17 cellular contexts compared by ENCODE assay signal in the genomic region with DNA sequence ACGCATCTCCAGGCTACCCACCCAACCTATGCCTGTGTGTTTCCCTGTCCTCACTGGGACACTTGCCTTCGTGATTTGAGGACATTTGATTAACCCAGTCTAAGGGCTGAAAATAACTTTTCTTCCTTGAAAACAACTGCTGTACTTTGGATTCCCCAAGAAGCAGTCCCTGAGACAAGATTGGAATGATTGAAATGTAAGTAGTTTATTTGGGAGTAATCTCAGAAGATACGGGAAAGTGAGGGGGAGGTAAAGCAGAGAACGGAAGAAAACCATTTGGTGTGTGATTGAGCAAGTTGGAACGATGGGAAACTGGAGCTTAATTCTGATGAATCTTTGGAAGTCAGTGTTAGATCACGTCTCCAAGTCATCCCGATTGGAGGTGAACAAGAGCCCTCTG.
DNase-seq lines count a peak whose midpoint lies in the region; ATAC-seq and TF ChIP-seq lines count a peak whose summit lies in the region.
"Had no signal": no experiment of that assay in that cellular context is flagged by ENCODE, and none has a peak within 500 bp of the region (broad histone marks: within the 10 kb centered on the region; RNA-seq: fewer than 3 reads in every experiment).

No MANE protein-coding gene starts in this region.

- peak overlapping the region; percentile 58 for H3K4me3 Mint-ChIP-seq in CD4-positive, alpha-beta T cell
- H3K4me3 Mint-ChIP-seq in IgD-negative memory B cell: peak overlapping the region in 2 of 4 donors; percentile 25 to 63
- H3K4me3 Mint-ChIP-seq in activated T-helper 2 cell treated with anti-CD3 and anti-CD28 coated beads, Interferon-gamma antibody, Interleukin-2, Interleukin-4, amounts not matched to agents 10 μg/mL and 5 μg/mL and 100 μg/mL, durations not matched to agents 14 hours and 24 hours and 36 hours (ENCODE audit: low read depth): no peak overlapping the region
- peak overlapping the region; percentile 10 to 68 (median 56) for H3K4me3 Mint-ChIP-seq in naive thymus-derived CD8-positive, alpha-beta T cell

- H3K27ac Mint-ChIP-seq in CD4-positive, alpha-beta T cell: peak overlapping the region; percentile 89
- H3K27ac Mint-ChIP-seq in IgD-negative memory B cell: peak overlapping the region; percentile 86 to 94 (median 89)
- peak overlapping the region; percentile 76 for H3K27ac Mint-ChIP-seq in activated T-helper 2 cell treated with anti-CD3 and anti-CD28 coated beads, Interferon-gamma antibody, Interleukin-2, Interleukin-4, amounts not matched to agents 10 μg/mL and 5 μg/mL and 100 μg/mL, durations not matched to agents 14 hours and 24 hours and 36 hours
- H3K27ac Mint-ChIP-seq in naive thymus-derived CD8-positive, alpha-beta T cell: peak overlapping the region; percentile 63 to 97 (median 92)

- TF ChIP-seq POLR2A in prostate gland (IDR thresholded peaks at IDR 0.05) (no peak), adrenal gland (IDR thresholded peaks at IDR 0.05) (no peak)

- H3K4me1 ChIP-seq in prostate gland (replicated peaks): no peaks in the 10 kb centered on the region
- no peaks in the 10 kb centered on the region for H3K4me1 ChIP-seq in adrenal gland (replicated peaks in 1 of 2)
- H3K4me1 ChIP-seq: BE2C, sigmoid colon, SJSA1 had no signal

- peaks cover 18% of the 10 kb centered on the region for H3K9me3 ChIP-seq in CD4-positive, alpha-beta T cell (ENCODE audit: control insufficient read depth, low read length)
- no peaks in the 10 kb centered on the region for H3K9me3 ChIP-seq in prostate gland
- H3K9me3 ChIP-seq in adrenal gland (replicated peaks in 1 of 3): no peaks in the 10 kb centered on the region
- H3K9me3 ChIP-seq: BE2C, MG63, sigmoid colon, SJSA1, thoracic aorta had no signal

- H3K4me3 ChIP-seq in prostate gland (no peak overlapping the region), adrenal gland (no peak overlapping the region)
- H3K4me3 ChIP-seq: MG63, sigmoid colon, SJSA1, thoracic aorta had no signal

- H3K36me3 Mint-ChIP-seq in CD4-positive, alpha-beta T cell (ENCODE audit: low read depth): peaks cover 38% of the 10 kb centered on the region
- H3K36me3 Mint-ChIP-seq in IgD-negative memory B cell: peaks cover 4% of the 10 kb centered on the region
- H3K36me3 Mint-ChIP-seq in activated T-helper 2 cell treated with anti-CD3 and anti-CD28 coated beads, Interferon-gamma antibody, Interleukin-2, Interleukin-4, amounts not matched to agents 10 μg/mL and 5 μg/mL and 100 μg/mL, durations not matched to agents 14 hours and 24 hours and 36 hours (ENCODE audit: low read depth): peaks cover 28% of the 10 kb centered on the region
- H3K36me3 Mint-ChIP-seq in naive thymus-derived CD8-positive, alpha-beta T cell: peaks cover 0 to 29% (median 29%) of the 10 kb centered on the region in 3 donors

- no peaks in the 10 kb centered on the region for H3K27me3 ChIP-seq in CD4-positive, alpha-beta T cell (ENCODE audit: control insufficient read depth, insufficient read depth, low read length)
- H3K27me3 ChIP-seq in prostate gland (replicated peaks; ENCODE audit: insufficient read depth): no peaks in the 10 kb centered on the region
- H3K27me3 ChIP-seq in adrenal gland: no peaks in the 10 kb centered on the region
- H3K27me3 ChIP-seq: BE2C, MG63, sigmoid colon, SJSA1 had no signal

- TF ChIP-seq CTCF in CD4-positive, alpha-beta T cell (IDR thresholded peaks at IDR 0.05): no peak
- TF ChIP-seq CTCF in prostate gland (IDR thresholded peaks at IDR 0.05): no peak
- no peak for TF ChIP-seq CTCF in adrenal gland (IDR thresholded peaks at IDR 0.05)

- H3K4me1 Mint-ChIP-seq in CD4-positive, alpha-beta T cell (ENCODE audit: low read depth): peaks cover 57% of the 10 kb centered on the region
- H3K4me1 Mint-ChIP-seq in IgD-negative memory B cell: peaks cover 19 to 24% (median 24%) of the 10 kb centered on the region in 3 donors
- peaks cover 19% of the 10 kb centered on the region for H3K4me1 Mint-ChIP-seq in activated T-helper 2 cell treated with anti-CD3 and anti-CD28 coated beads, Interferon-gamma antibody, Interleukin-2, Interleukin-4, amounts not matched to agents 10 μg/mL and 5 μg/mL and 100 μg/mL, durations not matched to agents 14 hours and 24 hours and 36 hours (ENCODE audit: low read depth)
- H3K4me1 Mint-ChIP-seq in naive thymus-derived CD8-positive, alpha-beta T cell: peaks cover 30 to 60% (median 43%) of the 10 kb centered on the region in 4 donors

- 87% methylated on average over 7 of the region's 7 CpGs for WGBS in prostate gland
- 80 to 86% (median 82%) methylated on average over 7 of the region's 7 CpGs for whole genome bisulfite sequencing in adrenal gland, 4 donors

- peaks cover 21% of the 10 kb centered on the region for H3K9me3 Mint-ChIP-seq in CD4-positive, alpha-beta T cell
- H3K9me3 Mint-ChIP-seq in IgD-negative memory B cell: peaks cover 7 to 22% (median 11%) of the 10 kb centered on the region in 3 donors
- H3K9me3 Mint-ChIP-seq in activated T-helper 2 cell treated with anti-CD3 and anti-CD28 coated beads, Interferon-gamma antibody, Interleukin-2, Interleukin-4, amounts not matched to agents 10 μg/mL and 5 μg/mL and 100 μg/mL, durations not matched to agents 14 hours and 24 hours and 36 hours: peaks cover 36% of the 10 kb centered on the region
- peaks cover 12 to 36% (median 26%) of the 10 kb centered on the region in 9 donors for H3K9me3 Mint-ChIP-seq in naive thymus-derived CD8-positive, alpha-beta T cell

- POLR2A ChIA-PET in CD4-positive, alpha-beta T cell (lab: Charles Lee): interaction anchor here (0.9 to 1.4 kb wide), 2 partner anchors 57 to 59 kb away, joined by 4 to 7 read pairs; no protein-coding TSS in a partner anchor
- POLR2A ChIA-PET in naive thymus-derived CD8-positive, alpha-beta T cell (lab: Charles Lee): interaction anchor here (0.7 to 1.5 kb wide), 3 partner anchors 31 to 1039 kb away, joined by 3 to 9 read pairs (median 5); a partner anchor contains a TSS

- intact Hi-C loops in CD4-positive, alpha-beta T cell (cut with DNase I, micrococcal nuclease): loop anchor here in 1 of 2 experiments (10.0 kb wide), 1 partner anchor 483 kb away; no protein-coding TSS in a partner anchor
- intact Hi-C loops in activated T-helper 2 cell treated with anti-CD3 and anti-CD28 coated beads, Interferon-gamma antibody, Interleukin-2, Interleukin-4, amounts not matched to agents 10 μg/mL and 5 μg/mL and 100 μg/mL, durations not matched to agents 14 hours and 24 hours and 36 hours (cut with micrococcal nuclease): no loop called here
- intact Hi-C loops in prostate gland (cut with DNase I): no loop called here
- intact Hi-C loops in adrenal gland (cut with DNase I): no loop called here

- ATAC-seq in CD4-positive, alpha-beta T cell (ENCODE audit: poor library complexity): no peak
- no peak for ATAC-seq in naive thymus-derived CD8-positive, alpha-beta T cell
- no peak for ATAC-seq in GM21529 (IDR thresholded peaks at IDR 0.05; ENCODE audit: unreplicated experiment)

- CTCF ChIA-PET in CD4-positive, alpha-beta T cell (lab: Charles Lee): no interaction called here

- DNase-seq in CD4-positive, alpha-beta T cell: no peak
- DNase-seq in activated T-helper 2 cell treated with anti-CD3 and anti-CD28 coated beads, Interferon-gamma antibody, Interleukin-2, Interleukin-4, amounts not matched to agents 10 μg/mL and 5 μg/mL and 100 μg/mL, durations not matched to agents 14 hours and 24 hours and 36 hours (ENCODE audit: low spot score): no peak
- DNase-seq in naive thymus-derived CD8-positive, alpha-beta T cell: peak in 1 of 10 donors; percentile 2
- no peak for DNase-seq in prostate gland (ENCODE audit: low spot score)
- no peak for DNase-seq in adrenal gland
- DNase-seq: BE2C, caudate nucleus, H7, hippocampal formation, kidney glomerular epithelial cell, MG63, NCI-H187 treated with DMSO at 0.1 percent for 48 hours, sigmoid colon had no signal

- no peaks in the 10 kb centered on the region for H3K27me3 Mint-ChIP-seq in CD4-positive, alpha-beta T cell
- H3K27me3 Mint-ChIP-seq in IgD-negative memory B cell: peaks cover 4% of the 10 kb centered on the region
- H3K27me3 Mint-ChIP-seq in activated T-helper 2 cell treated with anti-CD3 and anti-CD28 coated beads, Interferon-gamma antibody, Interleukin-2, Interleukin-4, amounts not matched to agents 10 μg/mL and 5 μg/mL and 100 μg/mL, durations not matched to agents 14 hours and 24 hours and 36 hours (ENCODE audit: low read depth): no peaks in the 10 kb centered on the region
- H3K27me3 Mint-ChIP-seq in naive thymus-derived CD8-positive, alpha-beta T cell: no peaks in the 10 kb centered on the region

- H3K27ac ChIP-seq in CD4-positive, alpha-beta T cell (ENCODE audit: low read depth, low read length): peak overlapping the region; percentile 83
- no peak overlapping the region for H3K27ac ChIP-seq in prostate gland
- no peak overlapping the region for H3K27ac ChIP-seq in adrenal gland
- H3K27ac ChIP-seq: sigmoid colon, SJSA1, thoracic aorta had no signal

- no peaks in the 10 kb centered on the region for H3K36me3 ChIP-seq in prostate gland
- no peaks in the 10 kb centered on the region for H3K36me3 ChIP-seq in adrenal gland (replicated peaks in 1 of 2)
- H3K36me3 ChIP-seq: BE2C, MG63, sigmoid colon, SJSA1, thoracic aorta had no signal
